15 cellular contexts compared by ENCODE assay signal in the genomic region with DNA sequence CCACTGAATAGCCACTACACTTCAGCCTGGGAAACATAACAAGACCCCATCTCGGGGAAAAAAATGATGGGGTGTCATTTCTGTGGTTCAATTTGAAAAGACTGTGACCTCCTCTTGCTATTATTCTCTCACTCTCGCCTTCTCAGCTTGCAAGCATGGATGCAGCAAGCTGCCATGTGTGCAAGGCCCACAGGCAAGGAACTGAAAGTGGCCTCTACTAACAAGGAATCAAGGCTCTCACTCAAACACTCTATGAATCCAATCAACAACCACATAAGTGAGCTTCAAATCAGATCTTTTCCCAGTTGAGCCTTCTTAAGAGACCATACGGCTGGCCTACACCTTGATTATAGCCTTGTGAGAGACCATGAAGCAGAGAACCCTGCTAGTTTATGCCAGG. TPM values are rescaled to one million over a fixed set of nuclear protein-coding genes. Genes with fewer than 3 reads are reported as not detected.
DNase-seq lines count a peak whose midpoint lies in the region; ATAC-seq and TF ChIP-seq lines count a peak whose summit lies in the region.
"Had no signal": no experiment of that assay in that cellular context is flagged by ENCODE, and none has a peak within 500 bp of the region (broad histone marks: within the 10 kb centered on the region; RNA-seq: fewer than 3 reads in every experiment).

No MANE protein-coding gene starts in this region.

- peak overlapping the region; percentile 4 for H3K4me3 Mint-ChIP-seq in stimulated activated naive CD8-positive, alpha-beta T cell treated with anti-CD3 and anti-CD28 coated beads, Interleukin-15, Interleukin-2, amounts not matched to agents 100 ng/mL and 50 ng/mL, for 24 hours
- no peak overlapping the region for H3K4me3 Mint-ChIP-seq in stimulated activated naive CD8-positive, alpha-beta T cell treated with anti-CD3 and anti-CD28 coated beads, Interleukin-15, amount 100 ng/mL, for 72 hours
- H3K4me3 Mint-ChIP-seq in activated naive CD8-positive, alpha-beta T cell: peak overlapping the region; percentile 84
- H3K4me3 Mint-ChIP-seq: dendritic cell treated with granulocyte-macrophage colony-stimulating factor and Interleukin-4, amounts not matched to agents 40 ng/mL and 50 ng/mL, for 4 days had no signal

- TF ChIP-seq CTCF in adrenal gland (IDR thresholded peaks at IDR 0.05) (no peak), tibial artery (IDR thresholded peaks at IDR 0.05) (no peak), foreskin fibroblast (IDR thresholded peaks at IDR 0.05; ENCODE audit: low read depth, low read length) (no peak)

- H3K27ac ChIP-seq in adrenal gland (no peak overlapping the region), tibial artery (no peak overlapping the region)
- H3K27ac ChIP-seq: SJCRH30 had no signal

- no peaks in the 10 kb centered on the region for H3K36me3 Mint-ChIP-seq in stimulated activated naive CD8-positive, alpha-beta T cell treated with anti-CD3 and anti-CD28 coated beads, Interleukin-15, Interleukin-2, amounts not matched to agents 100 ng/mL and 50 ng/mL, for 24 hours (ENCODE audit: low read depth)
- H3K36me3 Mint-ChIP-seq in activated naive CD8-positive, alpha-beta T cell: no peaks in the 10 kb centered on the region

- H3K9me3 ChIP-seq in adrenal gland (replicated peaks in 1 of 3) (peaks cover 0 to 7% (median 0%) of the 10 kb centered on the region in 3 donors), tibial artery (no peaks in the 10 kb centered on the region)
- H3K9me3 ChIP-seq: SJCRH30 had no signal

- H3K27me3 Mint-ChIP-seq in stimulated activated naive CD8-positive, alpha-beta T cell treated with anti-CD3 and anti-CD28 coated beads, Interleukin-15, Interleukin-2, amounts not matched to agents 100 ng/mL and 50 ng/mL, for 24 hours: no peaks in the 10 kb centered on the region
- no peaks in the 10 kb centered on the region for H3K27me3 Mint-ChIP-seq in stimulated activated naive CD8-positive, alpha-beta T cell treated with anti-CD3 and anti-CD28 coated beads, Interleukin-15, amount 100 ng/mL, for 72 hours
- H3K27me3 Mint-ChIP-seq in activated naive CD8-positive, alpha-beta T cell: no peaks in the 10 kb centered on the region
- H3K27me3 Mint-ChIP-seq: dendritic cell treated with granulocyte-macrophage colony-stimulating factor and Interleukin-4, amounts not matched to agents 40 ng/mL and 50 ng/mL, for 4 days; progenitor cell of endocrine pancreas had no signal

- peak overlapping the region; percentile 84 for H3K27ac Mint-ChIP-seq in stimulated activated naive CD8-positive, alpha-beta T cell treated with anti-CD3 and anti-CD28 coated beads, Interleukin-15, Interleukin-2, amounts not matched to agents 100 ng/mL and 50 ng/mL, for 24 hours
- H3K27ac Mint-ChIP-seq in stimulated activated naive CD8-positive, alpha-beta T cell treated with anti-CD3 and anti-CD28 coated beads, Interleukin-15, amount 100 ng/mL, for 72 hours: no peak overlapping the region
- peak overlapping the region; percentile 88 for H3K27ac Mint-ChIP-seq in activated naive CD8-positive, alpha-beta T cell
- H3K27ac Mint-ChIP-seq: dendritic cell treated with granulocyte-macrophage colony-stimulating factor and Interleukin-4, amounts not matched to agents 40 ng/mL and 50 ng/mL, for 4 days; progenitor cell of endocrine pancreas had no signal

- 79 to 95% (median 88%) methylated on average over 3 of the region's 3 CpGs for WGBS in adrenal gland, 4 donors

- no peaks in the 10 kb centered on the region for H3K9me3 Mint-ChIP-seq in stimulated activated naive CD8-positive, alpha-beta T cell treated with anti-CD3 and anti-CD28 coated beads, Interleukin-15, Interleukin-2, amounts not matched to agents 100 ng/mL and 50 ng/mL, for 24 hours
- H3K9me3 Mint-ChIP-seq in stimulated activated naive CD8-positive, alpha-beta T cell treated with anti-CD3 and anti-CD28 coated beads, Interleukin-15, amount 100 ng/mL, for 72 hours: peaks cover 0 to 6% of the 10 kb centered on the region in 2 donors
- no peaks in the 10 kb centered on the region for H3K9me3 Mint-ChIP-seq in activated naive CD8-positive, alpha-beta T cell (ENCODE audit: low read depth)
- H3K9me3 Mint-ChIP-seq: dendritic cell treated with granulocyte-macrophage colony-stimulating factor and Interleukin-4, amounts not matched to agents 40 ng/mL and 50 ng/mL, for 4 days had no signal

- H3K27me3 ChIP-seq in adrenal gland: no peaks in the 10 kb centered on the region
- no peaks in the 10 kb centered on the region for H3K27me3 ChIP-seq in tibial artery
- H3K27me3 ChIP-seq: SJCRH30 had no signal

- no peak for DNase-seq in stimulated activated naive CD8-positive, alpha-beta T cell treated with anti-CD3 and anti-CD28 coated beads, Interleukin-15, amount 100 ng/mL, for 72 hours
- DNase-seq in NCI-H1092 (lab: John Stamatoyannopoulos, UW) (no peak), adrenal gland (no peak), tibial artery (no peak), foreskin fibroblast (no peak)
- DNase-seq: mesendoderm; NCI-H2029; SJCRH30; stimulated activated CD4-positive, alpha-beta T cell treated with anti-CD3 and anti-CD28 coated beads, Interleukin-1b, Interleukin-23, amount 100 ng/mL, for 48 hours had no signal

- peaks cover 20% of the 10 kb centered on the region for H3K4me1 Mint-ChIP-seq in stimulated activated naive CD8-positive, alpha-beta T cell treated with anti-CD3 and anti-CD28 coated beads, Interleukin-15, Interleukin-2, amounts not matched to agents 100 ng/mL and 50 ng/mL, for 24 hours (ENCODE audit: low read depth)
- H3K4me1 Mint-ChIP-seq in stimulated activated naive CD8-positive, alpha-beta T cell treated with anti-CD3 and anti-CD28 coated beads, Interleukin-15, amount 100 ng/mL, for 72 hours: peaks cover 19% of the 10 kb centered on the region
- H3K4me1 Mint-ChIP-seq in activated naive CD8-positive, alpha-beta T cell (ENCODE audit: low read depth): peaks cover 17% of the 10 kb centered on the region

- H3K36me3 ChIP-seq in adrenal gland (replicated peaks in 1 of 2): no peaks in the 10 kb centered on the region
- no peaks in the 10 kb centered on the region for H3K36me3 ChIP-seq in tibial artery
- H3K36me3 ChIP-seq: SJCRH30 had no signal

- no peak for ATAC-seq in stimulated activated naive CD8-positive, alpha-beta T cell treated with anti-CD3 and anti-CD28 coated beads, Interleukin-15, amount 100 ng/mL, for 72 hours
- peak; percentile 39 for ATAC-seq in HG02759 (IDR thresholded peaks at IDR 0.05; ENCODE audit: unreplicated experiment)
- ATAC-seq: K562 had no signal

- no peak overlapping the region for H3K4me3 ChIP-seq in adrenal gland
- H3K4me3 ChIP-seq in tibial artery: no peak overlapping the region
- H3K4me3 ChIP-seq in foreskin fibroblast (ENCODE audit: low read depth in 1 of 2, low read length in 2 of 2): no peak overlapping the region
- H3K4me3 ChIP-seq: K562, SJCRH30 had no signal

- H3K4me1 ChIP-seq in adrenal gland (replicated peaks in 1 of 2) (peaks cover 0 to 7% of the 10 kb centered on the region in 2 donors), tibial artery (peaks cover 0 to 12% (median 4%) of the 10 kb centered on the region in 4 donors)
- H3K4me1 ChIP-seq: SJCRH30 had no signal

- intact Hi-C loops in adrenal gland (cut with DNase I) (loop anchor here in 1 of 2 donors (10.0 kb wide), 1 partner anchor 218 kb away; no protein-coding TSS in a partner anchor), tibial artery (cut with DNase I; ENCODE audit: low total_unique reads) (loop anchor here (2.0 kb wide), 1 partner anchor 218 kb away; no protein-coding TSS in a partner anchor)

- TF ChIP-seq POLR2A in adrenal gland (IDR thresholded peaks at IDR 0.05): no peak

RNA-seq across cellular contexts. Expression of gene DHRS7, which starts 17.9 kb away (rescaled TPM):
- 100 to 1,000 TPM in 7 of 8 donors, 10 to 100 TPM in 1; 97.5 to 248 (median 168) TPM for total RNA-seq in adrenal gland
- polyA plus RNA-seq in adrenal gland: 100 to 1,000 TPM in 1 of 3 donors, 10 to 100 TPM in 2; 41.3 to 134 (median 80.5) TPM

Comparison
In these comparisons a context has a peak if more than half of its experiments do, and no peak if none do; other contexts are left out.
1. H3K27ac Mint-ChIP-seq: peak in stimulated activated naive CD8-positive, alpha-beta T cell treated with anti-CD3 and anti-CD28 coated beads, Interleukin-15, Interleukin-2, amounts not matched to agents 100 ng/mL and 50 ng/mL, for 24 hours (single experiment) and activated naive CD8-positive, alpha-beta T cell (single experiment); none in stimulated activated naive CD8-positive, alpha-beta T cell treated with anti-CD3 and anti-CD28 coated beads, Interleukin-15, amount 100 ng/mL, for 72 hours (0 of 2).
2. H3K4me3 Mint-ChIP-seq: peak in stimulated activated naive CD8-positive, alpha-beta T cell treated with anti-CD3 and anti-CD28 coated beads, Interleukin-15, Interleukin-2, amounts not matched to agents 100 ng/mL and 50 ng/mL, for 24 hours (single experiment) and activated naive CD8-positive, alpha-beta T cell (single experiment); none in stimulated activated naive CD8-positive, alpha-beta T cell treated with anti-CD3 and anti-CD28 coated beads, Interleukin-15, amount 100 ng/mL, for 72 hours (0 of 2).